Comparison of ENCODE assay signal across 8 cellular contexts in genomic region chr4:182925298-182925738, GRCh38. TPM values are rescaled to one million over a fixed set of nuclear protein-coding genes. Genes with fewer than 3 reads are reported as not detected.
A peak's percentile ranks its signal among the peaks of the same experiment; 100 is the strongest.
DNase-seq lines count a peak whose midpoint lies in the region; ATAC-seq and TF ChIP-seq lines count a peak whose summit lies in the region.

No MANE protein-coding gene starts in this region.

- TF ChIP-seq CTCF in AG09309 (IDR thresholded peaks at IDR 0.05; ENCODE audit: control insufficient read depth, insufficient read depth, low read depth, low read length, missing control alignments), result peak; percentile 34
- TF ChIP-seq CTCF in WI38 (IDR thresholded peaks at IDR 0.05; ENCODE audit: low read depth, low read length), result peak; percentile 8; the same call in 1 of the 2 replicates
- peak; percentile 85 for TF ChIP-seq CTCF in choroid plexus epithelial cell (conservative IDR thresholded peaks at IDR 0.05; ENCODE audit: low read depth, low read length)

- H3K27ac ChIP-seq in mesenchymal stem cell (ENCODE audit: low read length, poor library complexity, severe bottlenecking), result no peak overlapping the region

- no peak overlapping the region for H3K27ac Mint-ChIP-seq in stimulated activated naive B cell treated with anti-CD40 and anti-IgM and Interleukin-4, amounts not matched to agents 10 μg/mL and 1 μg/mL and 100 μg/mL, for 72 hours

- no peak overlapping the region for H2BK5ac ChIP-seq in mesenchymal stem cell (ENCODE audit: low read depth, low read length, poor library complexity, severe bottlenecking)

- H3K27me3 ChIP-seq in mesenchymal stem cell (ENCODE audit: control insufficient read depth in 1 of 2, insufficient read depth in 1 of 2, low read length in 2 of 2), result peaks cover 0 to 8% of the 10 kb centered on the region in 2 experiments

- H4K8ac ChIP-seq in mesenchymal stem cell (ENCODE audit: low read length), result no peak overlapping the region

- DNase-seq in AG09309 (ENCODE audit: low read depth), result no peak
- DNase-seq in NCI-H2107 treated with DMSO at 0.1 percent for 48 hours (lab: John Stamatoyannopoulos, UW; ENCODE audit: unreplicated experiment), result peak; percentile 74
- peak; percentile 90 for DNase-seq in choroid plexus epithelial cell (ENCODE audit: low read depth)
- peak; percentile 71 for DNase-seq in mesenchymal stem cell
- DNase-seq in stimulated activated naive B cell treated with anti-CD40 and anti-IgM and Interleukin-4, amounts not matched to agents 10 μg/mL and 1 μg/mL and 100 μg/mL, for 72 hours, result peak; percentile 49

- WGBS in mesenchymal stem cell, result 30% methylated on average over 7 of the region's 9 CpGs

- no peak overlapping the region for H3K4me3 Mint-ChIP-seq in stimulated activated naive B cell treated with anti-CD40 and anti-IgM and Interleukin-4, amounts not matched to agents 10 μg/mL and 1 μg/mL and 100 μg/mL, for 72 hours

- H2BK15ac ChIP-seq in mesenchymal stem cell (ENCODE audit: low read depth, poor library complexity, severe bottlenecking), result no peak overlapping the region

- H3K4me3 ChIP-seq in AG09309 (ENCODE audit: control insufficient read depth, low read depth, low read length), result no peak overlapping the region
- no peak overlapping the region for H3K4me3 ChIP-seq in WI38 (ENCODE audit: low read depth, low read length)
- no peak overlapping the region for H3K4me3 ChIP-seq in choroid plexus epithelial cell (ENCODE audit: low read depth, low read length)
- H3K4me3 ChIP-seq in mesenchymal stem cell (ENCODE audit: insufficient read depth in 1 of 2, low read depth in 1 of 2, low read length in 2 of 2), result no peak overlapping the region

- H3K9me3 Mint-ChIP-seq in stimulated activated naive B cell treated with anti-CD40 and anti-IgM and Interleukin-4, amounts not matched to agents 10 μg/mL and 1 μg/mL and 100 μg/mL, for 72 hours, result no peaks in the 10 kb centered on the region

- no peak overlapping the region for H2AFZ ChIP-seq in mesenchymal stem cell (ENCODE audit: low read depth, low read length)

- no peak overlapping the region for H3K4ac ChIP-seq in mesenchymal stem cell (ENCODE audit: low read depth in 1 of 2, low read length in 2 of 2)

- H3K36me3 ChIP-seq in mesenchymal stem cell (ENCODE audit: control insufficient read depth in 1 of 2, insufficient read depth in 2 of 2, low read depth in 1 of 2, low read length in 2 of 2), result no peaks in the 10 kb centered on the region

- H3K9me3 ChIP-seq in mesenchymal stem cell (ENCODE audit: control insufficient read depth, low read length), result no peaks in the 10 kb centered on the region

- no peak overlapping the region for H3K9ac ChIP-seq in mesenchymal stem cell (ENCODE audit: low read length)

- H3K4me2 ChIP-seq in mesenchymal stem cell (ENCODE audit: low read length, poor library complexity, severe bottlenecking), result no peak overlapping the region

- no peaks in the 10 kb centered on the region for H3K79me1 ChIP-seq in mesenchymal stem cell (replicated peaks; ENCODE audit: low read length, poor library complexity, severe bottlenecking)

- ATAC-seq in GM18519 (IDR thresholded peaks at IDR 0.05; ENCODE audit: low FRiP score, unreplicated experiment), result peak; percentile 99
- peak; percentile 99 for ATAC-seq in HG02981 (IDR thresholded peaks at IDR 0.05; ENCODE audit: unreplicated experiment)
- ATAC-seq in stimulated activated naive B cell treated with anti-CD40 and anti-IgM and Interleukin-4, amounts not matched to agents 10 μg/mL and 1 μg/mL and 100 μg/mL, for 72 hours (replicated peaks), result peak; percentile 100

- no peaks in the 10 kb centered on the region for H3K36me3 Mint-ChIP-seq in stimulated activated naive B cell treated with anti-CD40 and anti-IgM and Interleukin-4, amounts not matched to agents 10 μg/mL and 1 μg/mL and 100 μg/mL, for 72 hours

- no peak overlapping the region for H3K18ac ChIP-seq in mesenchymal stem cell (ENCODE audit: low read depth in 1 of 2, low read length in 2 of 2)

- H2BK120ac ChIP-seq in mesenchymal stem cell (ENCODE audit: low read depth, low read length), result no peak overlapping the region

- no peak overlapping the region for H2AK5ac ChIP-seq in mesenchymal stem cell (ENCODE audit: low read length, severe bottlenecking)

- no peaks in the 10 kb centered on the region for H3K4me1 Mint-ChIP-seq in stimulated activated naive B cell treated with anti-CD40 and anti-IgM and Interleukin-4, amounts not matched to agents 10 μg/mL and 1 μg/mL and 100 μg/mL, for 72 hours

- no peak overlapping the region for H4K91ac ChIP-seq in mesenchymal stem cell (ENCODE audit: low read length)

- H3K14ac ChIP-seq in mesenchymal stem cell (ENCODE audit: low read length in 2 of 2), result no peak overlapping the region

- peaks cover 9% of the 10 kb centered on the region for H3K4me1 ChIP-seq in mesenchymal stem cell (ENCODE audit: control insufficient read depth, insufficient read depth, low read depth, low read length)

- peaks cover 18 to 29% of the 10 kb centered on the region in 2 donors for H3K27me3 Mint-ChIP-seq in stimulated activated naive B cell treated with anti-CD40 and anti-IgM and Interleukin-4, amounts not matched to agents 10 μg/mL and 1 μg/mL and 100 μg/mL, for 72 hours

- no peak overlapping the region for H2BK12ac ChIP-seq in mesenchymal stem cell (ENCODE audit: low read length in 2 of 2)

- H3K23ac ChIP-seq in mesenchymal stem cell (ENCODE audit: low read length in 2 of 2), result no peak overlapping the region

RNA-seq across cellular contexts. Expression of gene DCTD, which starts 8.1 kb away (rescaled TPM):
- 129 TPM for polyA plus RNA-seq in mesenchymal stem cell (2013, experiment 1 of 2)
- polyA plus RNA-seq in mesenchymal stem cell (2013, experiment 2 of 2), result 133 TPM

Comparison
In these comparisons a context has a peak if more than half of its experiments do, and no peak if none do; other contexts are left out.
1. CTCF ChIP-seq: peak in every context shown above with its lines; median percentile 85 in choroid plexus epithelial cell; 34 in AG09309; 8 in WI38.